19 cellular contexts compared by ENCODE assay signal in genomic region chr6:108774555-108774954, GRCh38.
"Had no signal": no experiment of that assay in that cellular context is flagged by ENCODE, and none has a peak within 500 bp of the region (broad histone marks: within the 10 kb centered on the region; RNA-seq: fewer than 3 reads in every experiment).

No MANE protein-coding gene starts in this region.

- H3K4me1 ChIP-seq: esophagus squamous epithelium, left lung, lower lobe of right lung had no signal

- H3K27ac ChIP-seq: coronary artery, dorsolateral prefrontal cortex, esophagus squamous epithelium, gastrocnemius medialis, heart right ventricle, left lung, lower lobe of right lung had no signal

- H3K27me3 ChIP-seq: dorsolateral prefrontal cortex, esophagus squamous epithelium, gastrocnemius medialis, heart right ventricle, left lung had no signal

- H3K36me3 ChIP-seq: esophagus squamous epithelium, gastrocnemius medialis, heart right ventricle, left lung, lower lobe of right lung had no signal

- ATAC-seq: gastrocnemius medialis, heart right ventricle, left cardiac atrium, left lung, left ventricle myocardium superior, lower lobe of right lung had no signal

- H3K9me3 ChIP-seq: esophagus squamous epithelium, gastrocnemius medialis, heart right ventricle, left lung, lower lobe of right lung had no signal

- DNase-seq: dermis blood vessel endothelial cell; dorsolateral prefrontal cortex; effector CD4-positive, alpha-beta T cell; effector memory CD4-positive, alpha-beta T cell; esophagus squamous epithelium; foreskin fibroblast; foreskin melanocyte; gastrocnemius medialis; glutamatergic neuron; head of caudate nucleus; heart right ventricle; hippocampal formation; left cardiac atrium; left lung; left ventricle myocardium superior; lower lobe of right lung; mesenchymal stem cell; midbrain had no signal

- H3K4me3 ChIP-seq: coronary artery, dorsolateral prefrontal cortex, esophagus squamous epithelium, gastrocnemius medialis, heart right ventricle, left lung, lower lobe of right lung had no signal
